In the genomic region with DNA sequence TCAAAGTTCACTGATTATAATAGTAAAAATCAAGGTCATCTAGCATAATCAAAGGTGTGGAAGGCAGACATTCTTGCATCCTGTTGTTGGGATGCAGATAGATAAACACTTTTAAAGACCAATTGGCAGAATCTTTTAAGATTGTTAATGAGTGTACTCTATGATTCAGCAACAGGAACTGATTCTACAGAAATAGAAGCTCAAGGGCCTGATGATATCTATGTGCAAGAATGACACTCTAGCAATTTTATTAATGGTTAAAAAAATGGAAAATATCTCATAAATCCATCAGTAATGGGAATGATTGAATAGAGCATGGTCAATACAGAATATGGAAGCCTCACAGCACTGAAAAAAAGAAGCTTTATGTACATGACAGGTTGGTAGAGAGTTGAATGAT, we compare ENCODE assay signal across 1 cellular context.
TF ChIP-seq lines count a peak whose summit lies in the region.

No MANE protein-coding gene starts in this region.

TF ChIP-seq in A549, 52 proteins besides CTCF, POLR2A, EP300 and RAD21 (continued from another document):
- TF ChIP-seq POLR2AphosphoS2 (conservative IDR thresholded peaks at IDR 0.05; ENCODE audit: low read length) (no peak), JUN (IDR thresholded peaks at IDR 0.05) (no peak), RARB (CRISPR knock-in tag; IDR thresholded peaks at IDR 0.05) (no peak), EHF (CRISPR knock-in tag; IDR thresholded peaks at IDR 0.05) (no peak)
TF ChIP-seq in A549: peak in this region for 0.
